ENCODE assay signal across 16 cellular contexts in the genomic region with DNA sequence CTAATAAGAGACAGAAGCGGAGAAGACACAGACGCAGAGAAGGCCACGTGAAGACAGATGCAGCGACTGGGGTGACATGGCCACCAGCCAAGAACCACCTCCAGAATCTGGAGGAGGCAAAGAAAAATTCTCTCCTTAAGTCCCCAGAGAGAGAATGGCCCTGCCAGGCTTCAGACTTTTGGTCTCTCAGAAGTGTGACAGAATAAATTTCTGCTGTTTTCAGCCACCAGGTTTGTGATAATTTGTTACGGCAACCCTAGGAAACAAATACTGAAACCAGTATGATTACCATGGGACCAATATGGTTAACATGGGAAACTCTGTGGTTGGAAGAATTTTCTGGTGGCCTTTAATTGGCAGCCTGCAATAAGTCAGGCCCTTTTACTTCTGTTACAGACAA.
DNase-seq lines count a peak whose midpoint lies in the region; ATAC-seq lines count a peak whose summit lies in the region.
"Had no signal": no experiment of that assay in that cellular context is flagged by ENCODE, and none has a peak within 500 bp of the region (broad histone marks: within the 10 kb centered on the region; RNA-seq: fewer than 3 reads in every experiment).

No MANE protein-coding gene starts in this region.

- intact Hi-C loops in activated CD4-positive, alpha-beta T cell treated with anti-CD3 and anti-CD28 coated beads, Interleukin-2, amount 10 ng/mL, durations not matched to agents 24 days and 14 days (cut with micrococcal nuclease), result loop anchor here (10.0 kb wide), 1 partner anchor 83 kb away; no protein-coding TSS in a partner anchor

- H3K4me1 Mint-ChIP-seq in activated CD4-positive, alpha-beta T cell treated with anti-CD3 and anti-CD28 coated beads, Interleukin-2, amount 10 ng/mL, durations not matched to agents 24 days and 14 days, result peaks cover 62% of the 10 kb centered on the region

- H3K27me3 Mint-ChIP-seq in activated CD4-positive, alpha-beta T cell treated with anti-CD3 and anti-CD28 coated beads, Interleukin-2, amount 10 ng/mL, durations not matched to agents 24 days and 14 days, result no peaks in the 10 kb centered on the region

- peaks cover 2% of the 10 kb centered on the region for H3K79me1 ChIP-seq in trophoblast cell (ENCODE audit: low read length)

- in situ Hi-C loops in ACHN (cut with HindIII; ENCODE audit: low pct_ligation_motif_present, low pct_unique_long_range_greater_than_20kb, low sequenced_read_pairs), result no loop called here

- no peaks in the 10 kb centered on the region for H3K9me3 ChIP-seq in trophoblast cell (ENCODE audit: insufficient read depth, low read depth, low read length)
- H3K9me3 ChIP-seq: A549, gastrocnemius medialis, sigmoid colon, thyroid gland had no signal

- H3K27ac Mint-ChIP-seq in activated CD4-positive, alpha-beta T cell treated with anti-CD3 and anti-CD28 coated beads, Interleukin-2, amount 10 ng/mL, durations not matched to agents 24 days and 14 days, result peak overlapping the region; percentile 59
- H3K27ac Mint-ChIP-seq: nephron had no signal

- peak overlapping the region; percentile 18 for H3K4me3 Mint-ChIP-seq in activated CD4-positive, alpha-beta T cell treated with anti-CD3 and anti-CD28 coated beads, Interleukin-2, amount 10 ng/mL, durations not matched to agents 24 days and 14 days
- H3K4me3 Mint-ChIP-seq: nephron had no signal

- no peak overlapping the region for H3K23ac ChIP-seq in trophoblast cell (ENCODE audit: low read length)

- no peak overlapping the region for H3K4me2 ChIP-seq in trophoblast cell (ENCODE audit: low read length)
- H3K4me2 ChIP-seq: A549 had no signal

- peaks cover 2% of the 10 kb centered on the region for H3K79me2 ChIP-seq in trophoblast cell (ENCODE audit: control insufficient read depth, insufficient read depth, low read length, poor library complexity)

- no peak overlapping the region for H2AFZ ChIP-seq in trophoblast cell (ENCODE audit: insufficient read depth, low read length, poor library complexity)

- no peak overlapping the region for H3K4me3 ChIP-seq in trophoblast cell (ENCODE audit: low read depth, low read length)
- H3K4me3 ChIP-seq: A549, gastrocnemius medialis, sigmoid colon, thyroid gland had no signal

- H3K18ac ChIP-seq in trophoblast cell (ENCODE audit: low read length), result no peak overlapping the region

- H2BK120ac ChIP-seq in trophoblast cell (ENCODE audit: insufficient read depth, low read length, poor library complexity), result no peak overlapping the region

- no peak overlapping the region for H2BK5ac ChIP-seq in trophoblast cell (ENCODE audit: low read depth, low read length, poor library complexity)

- H2AK5ac ChIP-seq in trophoblast cell (ENCODE audit: low read length), result no peak overlapping the region

- peaks cover 16 to 23% of the 10 kb centered on the region in 2 experiments for H3K4me1 ChIP-seq in trophoblast cell (ENCODE audit: control insufficient read depth in 1 of 2, insufficient read depth in 2 of 2, low read length in 2 of 2)

- DNase-seq in activated CD4-positive, alpha-beta T cell treated with anti-CD3 and anti-CD28 coated beads, Interleukin-2, amount 10 ng/mL, durations not matched to agents 24 days and 14 days, result no peak
- DNase-seq in activated CD4-positive, alpha-beta T cell treated with anti-CD3 and anti-CD28 coated beads for 1 hour, result no peak
- DNase-seq in trophoblast cell (no peak), ACHN (no peak), hypothalamus (lab: John Stamatoyannopoulos, UW) (no peak)
- DNase-seq in activated CD4-positive, CD25-positive, alpha-beta regulatory T cell (lab: John Stamatoyannopoulos, UW), result no peak
- DNase-seq: DND-41, gastrocnemius medialis, left colon, NCI-H524, sigmoid colon, thyroid gland had no signal

- no peak overlapping the region for H3K9ac ChIP-seq in trophoblast cell (ENCODE audit: low read length)

- H2BK12ac ChIP-seq in trophoblast cell (ENCODE audit: low read length), result no peak overlapping the region

- no peaks in the 10 kb centered on the region for H3K9me3 Mint-ChIP-seq in activated CD4-positive, alpha-beta T cell treated with anti-CD3 and anti-CD28 coated beads, Interleukin-2, amount 10 ng/mL, durations not matched to agents 24 days and 14 days
- H3K9me3 Mint-ChIP-seq: nephron had no signal

- no CpG with 5 or more reads among the region's 5 CpGs for WGBS in trophoblast cell (ENCODE audit: extremely low coverage, insufficient coverage, insufficient read length)

- no peak overlapping the region for H3K27ac ChIP-seq in trophoblast cell (ENCODE audit: low read depth, low read length)
- H3K27ac ChIP-seq: A549, gastrocnemius medialis, sigmoid colon had no signal

- peak overlapping the region; percentile 47 for H3K4ac ChIP-seq in trophoblast cell (ENCODE audit: low read depth, low read length)

- no peak overlapping the region for H4K12ac ChIP-seq in trophoblast cell (ENCODE audit: low read depth, low read length)

- H3K27me3 ChIP-seq in trophoblast cell (ENCODE audit: insufficient read depth, low read length), result no peaks in the 10 kb centered on the region
- H3K27me3 ChIP-seq: gastrocnemius medialis, sigmoid colon, thyroid gland had no signal

- H3K36me3 ChIP-seq in trophoblast cell (ENCODE audit: control insufficient read depth in 1 of 2, insufficient read depth in 2 of 2, low read length in 2 of 2), result no peaks in the 10 kb centered on the region
- H3K36me3 ChIP-seq: gastrocnemius medialis, sigmoid colon, thyroid gland had no signal

- H4K91ac ChIP-seq in trophoblast cell (ENCODE audit: low read depth, low read length), result no peak overlapping the region

- ATAC-seq in HG02588 (IDR thresholded peaks at IDR 0.05; ENCODE audit: unreplicated experiment), result peak; percentile 36
- peak; percentile 57 for ATAC-seq in HG03432 (IDR thresholded peaks at IDR 0.05; ENCODE audit: unreplicated experiment)
- ATAC-seq: A549, gastrocnemius medialis, left colon had no signal

- peaks cover 23% of the 10 kb centered on the region for H3K36me3 Mint-ChIP-seq in activated CD4-positive, alpha-beta T cell treated with anti-CD3 and anti-CD28 coated beads, Interleukin-2, amount 10 ng/mL, durations not matched to agents 24 days and 14 days (ENCODE audit: low read depth)

- H4K8ac ChIP-seq in trophoblast cell (ENCODE audit: low read depth, low read length), result no peak overlapping the region

- H3K14ac ChIP-seq in trophoblast cell (ENCODE audit: low read length), result no peak overlapping the region
